In genomic region chr6:137707038-137707589, GRCh38 we compare ENCODE assay signal across 10 cellular contexts.
DNase-seq lines count a peak whose midpoint lies in the region; ATAC-seq and TF ChIP-seq lines count a peak whose summit lies in the region.
"Had no signal": no experiment of that assay in that cellular context is flagged by ENCODE, and none has a peak within 500 bp of the region (broad histone marks: within the 10 kb centered on the region; RNA-seq: fewer than 3 reads in every experiment).

No MANE protein-coding gene starts in this region.

- CTCF ChIA-PET in activated B cell treated with CpG ODN at 0.5 μM for 24 hours (lab: Charles Lee): interaction anchor here (0.7 to 3.8 kb wide), 32 partner anchors 10 to 402 kb away, joined by 3 to 41 read pairs (median 4); partner anchors contain the start of gene TNFAIP3

- H3K36me3 Mint-ChIP-seq in activated naive CD4-positive, alpha-beta T cell treated with anti-CD3 and anti-CD28 coated beads, Interleukin-2, amount 50 U/mL, for 24 hours: no peaks in the 10 kb centered on the region
- H3K36me3 Mint-ChIP-seq in activated B cell treated with CpG ODN at 0.5 μM for 24 hours (ENCODE audit: low read depth): no peaks in the 10 kb centered on the region

- H3K27ac Mint-ChIP-seq in activated naive CD4-positive, alpha-beta T cell treated with anti-CD3 and anti-CD28 coated beads, Interleukin-2, amount 50 U/mL, for 24 hours: peak overlapping the region; percentile 83
- H3K27ac Mint-ChIP-seq in activated B cell treated with CpG ODN at 0.5 μM for 24 hours: peak overlapping the region; percentile 85

- peak overlapping the region; percentile 71 for H3K4me3 Mint-ChIP-seq in activated naive CD4-positive, alpha-beta T cell treated with anti-CD3 and anti-CD28 coated beads, Interleukin-2, amount 50 U/mL, for 24 hours
- H3K4me3 Mint-ChIP-seq in activated B cell treated with CpG ODN at 0.5 μM for 24 hours: no peak overlapping the region

- no peaks in the 10 kb centered on the region for H3K9me3 Mint-ChIP-seq in activated naive CD4-positive, alpha-beta T cell treated with anti-CD3 and anti-CD28 coated beads, Interleukin-2, amount 50 U/mL, for 24 hours
- H3K9me3 Mint-ChIP-seq in activated B cell treated with CpG ODN at 0.5 μM for 24 hours: no peaks in the 10 kb centered on the region

- no peak for ATAC-seq in activated B cell treated with CpG ODN at 0.5 μM for 24 hours (ENCODE audit: low read depth)
- no peak for ATAC-seq in HG02610 (IDR thresholded peaks at IDR 0.05; ENCODE audit: unreplicated experiment)
- no peak for ATAC-seq in right cardiac atrium

- no peak for TF ChIP-seq EP300 in transverse colon (IDR thresholded peaks at IDR 0.05; ENCODE audit: low read depth)

- H3K4me3 ChIP-seq in hepatocyte: no peak overlapping the region
- no peak overlapping the region for H3K4me3 ChIP-seq in transverse colon
- no peak overlapping the region for H3K4me3 ChIP-seq in right cardiac atrium (ENCODE audit: low read length)
- H3K4me3 ChIP-seq: ovary, tibial artery had no signal

- no peak overlapping the region for H2AFZ ChIP-seq in hepatocyte

- POLR2A ChIA-PET in activated B cell treated with CpG ODN at 0.5 μM for 24 hours (lab: Charles Lee): interaction anchor here (0.7 to 2.4 kb wide), 9 partner anchors 10 to 239 kb away, joined by 3 to 42 read pairs (median 5); partner anchors contain the start of gene TNFAIP3

- H4K20me1 ChIP-seq in hepatocyte (ENCODE audit: insufficient read depth, poor library complexity, severe bottlenecking): no peaks in the 10 kb centered on the region

- H3K27me3 Mint-ChIP-seq in activated naive CD4-positive, alpha-beta T cell treated with anti-CD3 and anti-CD28 coated beads, Interleukin-2, amount 50 U/mL, for 24 hours: no peaks in the 10 kb centered on the region
- no peaks in the 10 kb centered on the region for H3K27me3 Mint-ChIP-seq in activated B cell treated with CpG ODN at 0.5 μM for 24 hours

- peaks cover 53% of the 10 kb centered on the region for H3K4me1 Mint-ChIP-seq in activated naive CD4-positive, alpha-beta T cell treated with anti-CD3 and anti-CD28 coated beads, Interleukin-2, amount 50 U/mL, for 24 hours
- peaks cover 57% of the 10 kb centered on the region for H3K4me1 Mint-ChIP-seq in activated B cell treated with CpG ODN at 0.5 μM for 24 hours

- H3K27ac ChIP-seq in hepatocyte (peak overlapping the region; percentile 31), transverse colon (peak overlapping the region; percentile 13 to 53 (median 20)), right cardiac atrium (ENCODE audit: low read length) (no peak overlapping the region)
- H3K27ac ChIP-seq: ovary, tibial artery had no signal

- TF ChIP-seq POLR2A in transverse colon (IDR thresholded peaks at IDR 0.05): no peak

- in situ Hi-C loops in transverse colon (cut with MboI; ENCODE audit: low pct_ligation_motif_present in 1 of 4, low pct_unique_long_range_greater_than_20kb in 1 of 4, low sequenced_read_pairs in 3 of 4): loop anchor here (5.0 to 25.0 kb wide), 5 partner anchors 158 to 405 kb away; partner anchors contain the start of genes PERP (in 2 of the 4) and TNFAIP3 (in 2 of the 4)

- no peak for DNase-seq in activated naive CD4-positive, alpha-beta T cell treated with anti-CD3 and anti-CD28 coated beads, Interleukin-2, amount 50 U/mL, for 16 hours
- DNase-seq in activated B cell treated with CpG ODN at 0.5 μM for 24 hours (no peak), hepatocyte (ENCODE audit: low spot score) (no peak), transverse colon (no peak), right cardiac atrium (no peak)
- no peak for DNase-seq in effector CD4-positive, alpha-beta T cell

- peak overlapping the region; percentile 54 for H3K4me2 ChIP-seq in hepatocyte

- no peaks in the 10 kb centered on the region for H3K79me2 ChIP-seq in hepatocyte

- TF ChIP-seq CTCF in activated B cell treated with CpG ODN at 0.5 μM for 24 hours (IDR thresholded peaks at IDR 0.05): no peak
- TF ChIP-seq CTCF in hepatocyte (IDR thresholded peaks at IDR 0.05; ENCODE audit: poor library complexity): no peak
- no peak for TF ChIP-seq CTCF in transverse colon (IDR thresholded peaks at IDR 0.05)

- H3K27me3 ChIP-seq in hepatocyte (no peaks in the 10 kb centered on the region), transverse colon (no peaks in the 10 kb centered on the region), right cardiac atrium (ENCODE audit: control insufficient read depth, insufficient read depth) (no peaks in the 10 kb centered on the region)
- H3K27me3 ChIP-seq: ovary, tibial artery had no signal

- H3K9me2 ChIP-seq in hepatocyte (replicated peaks; ENCODE audit: insufficient read depth): no peaks in the 10 kb centered on the region

- intact Hi-C loops in activated B cell treated with CpG ODN at 0.5 μM for 24 hours (cut with micrococcal nuclease) (no loop called here), transverse colon (cut with DNase I; ENCODE audit: low total_unique reads) (loop anchor here (2.0 to 10.0 kb wide), 3 partner anchors 160 to 408 kb away; partner anchors contain the start of gene TNFAIP3), right cardiac atrium (cut with DNase I) (loop anchor here in 3 of 4 donors (2.0 to 5.0 kb wide), 4 partner anchors 160 to 240 kb away; partner anchors contain the start of gene TNFAIP3 (in 3 of the 3))

- peaks cover 5% of the 10 kb centered on the region for H3K4me1 ChIP-seq in hepatocyte (ENCODE audit: insufficient read depth)
- peaks cover 0 to 43% (median 7%) of the 10 kb centered on the region in 4 donors for H3K4me1 ChIP-seq in transverse colon
- no peaks in the 10 kb centered on the region for H3K4me1 ChIP-seq in right cardiac atrium (ENCODE audit: control insufficient read depth, insufficient read depth, low read length)

- 91% methylated on average over 9 of the region's 9 CpGs for WGBS in hepatocyte (ENCODE audit: low lambda C conversion rate, missing lambda C conversion rate)
- WGBS in transverse colon (ENCODE audit: low coverage in 1 of 2), 2 donors: 80 to 81% methylated on average over 7 to 9 of the region's 9 CpGs
- 84% methylated on average over 9 of the region's 9 CpGs for WGBS in right cardiac atrium

- H3K9me3 ChIP-seq in hepatocyte (ENCODE audit: low read depth) (no peaks in the 10 kb centered on the region), transverse colon (no peaks in the 10 kb centered on the region), right cardiac atrium (ENCODE audit: control insufficient read depth, low read length) (no peaks in the 10 kb centered on the region)
- H3K9me3 ChIP-seq: ovary, tibial artery had no signal

- H3K36me3 ChIP-seq in hepatocyte (replicated peaks; ENCODE audit: insufficient read depth, low read depth): no peaks in the 10 kb centered on the region
- H3K36me3 ChIP-seq in transverse colon: no peaks in the 10 kb centered on the region
- H3K36me3 ChIP-seq: ovary, tibial artery had no signal
